8 cellular contexts compared by ENCODE assay signal in the genomic region with DNA sequence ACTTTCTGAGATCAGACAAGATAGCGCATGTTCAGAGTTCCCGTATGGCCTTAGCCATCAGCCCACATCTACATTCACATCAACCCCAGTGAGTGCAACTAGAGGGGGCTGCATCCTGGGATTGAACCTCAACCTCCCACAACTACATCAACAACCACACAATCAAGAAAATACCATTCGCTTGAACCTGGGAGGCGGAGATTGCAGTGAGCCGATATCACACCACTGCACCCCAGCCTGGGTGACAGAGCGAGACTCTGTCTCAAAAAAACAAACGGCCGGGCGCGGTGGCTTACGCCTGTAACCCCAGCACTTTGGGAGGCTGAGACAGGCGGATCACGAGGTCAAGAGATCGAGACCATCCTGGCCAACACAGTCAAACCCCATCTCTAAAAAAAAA. TPM values are rescaled to one million over a fixed set of nuclear protein-coding genes. Genes with fewer than 3 reads are reported as not detected.
"Had no signal": no experiment of that assay in that cellular context is flagged by ENCODE, and none has a peak within 500 bp of the region (broad histone marks: within the 10 kb centered on the region; RNA-seq: fewer than 3 reads in every experiment).

No MANE protein-coding gene starts in this region.

RNA-seq across cellular contexts. Expression of a gene that starts 31.8 kb away (rescaled TPM):
- total RNA-seq: OCI-LY7, SK-MEL-5 had no signal

RNA-seq across cellular contexts. Expression of a gene that starts 50.4 kb away (rescaled TPM):
- total RNA-seq: OCI-LY7, PC-3, PC-9, Right ventricle myocardium inferior, Right ventricle myocardium superior, RPMI7951, SJSA1 had no signal
